Comparison of ENCODE assay signal across 29 cellular contexts in genomic region chr3:9617736-9618135, GRCh38.
"Had no signal": no experiment of that assay in that cellular context is flagged by ENCODE, and none has a peak within 500 bp of the region (broad histone marks: within the 10 kb centered on the region; RNA-seq: fewer than 3 reads in every experiment).

No MANE protein-coding gene starts in this region.

- H3K4me1 ChIP-seq: adrenal gland, ascending aorta, body of pancreas, breast epithelium had no signal

- DNase-seq: activated effector memory CD4-positive, alpha-beta T cell treated with Interleukin-2 at 50 U/mL for 16 hours; activated gamma-delta T cell; activated gamma-delta T cell treated with Interleukin-2 at 50 U/mL for 16 hours; activated naive CD4-positive, alpha-beta T cell; activated naive CD4-positive, alpha-beta T cell treated with anti-CD3 and anti-CD28 coated beads for 36 hours; activated naive CD4-positive, alpha-beta T cell treated with anti-CD3 and anti-CD28 coated beads, Interleukin-2, amount 10 ng/mL, durations not matched to agents 7 days and 5 days; activated naive CD4-positive, alpha-beta T cell treated with anti-CD3 and anti-CD28 coated beads, Interleukin-2, amount 50 U/mL, for 16 hours; activated naive CD4-positive, alpha-beta T cell treated with Interleukin-2 at 50 U/mL for 16 hours; activated naive CD8-positive, alpha-beta T cell treated with anti-CD3 and anti-CD28 coated beads for 36 hours; activated naive CD8-positive, alpha-beta T cell treated with anti-CD3 and anti-CD28 coated beads, Interleukin-2, amount 10 ng/mL, durations not matched to agents 7 days and 5 days; activated naive CD8-positive, alpha-beta T cell treated with anti-CD3 and anti-CD28 coated beads, Interleukin-2, amount 50 U/mL, for 24 hours; activated T-cell treated with anti-CD3 and anti-CD28 coated beads, Interleukin-2, amount 50 U/mL, for 4 hours; activated T-cell treated with anti-CD3 and anti-CD28 coated beads, Interleukin-2, amount 50 U/mL, for 48 hours; activated T-cell treated with anti-CD3 and anti-CD28 coated beads, Interleukin-2, amount 50 U/mL, for 72 hours; adrenal gland; amniotic stem cell; amygdala; anterior cingulate cortex; aorta; body of pancreas; brain microvascular endothelial cell; caudate nucleus; central memory CD4-positive, alpha-beta T cell; cerebellar nuclear complex had no signal

- H3K9me3 ChIP-seq: adrenal gland, ascending aorta had no signal

- H3K4me3 ChIP-seq: adrenal gland, ascending aorta, body of pancreas, breast epithelium, cardiac muscle cell had no signal

- ATAC-seq: activated naive CD4-positive, alpha-beta T cell treated with anti-CD3 and anti-CD28 coated beads, Interleukin-2, amount 50 U/mL, for 72 hours; activated naive CD8-positive, alpha-beta T cell treated with anti-CD3 and anti-CD28 coated beads, Interleukin-2, amount 50 U/mL, for 24 hours; activated T-cell treated with anti-CD3 and anti-CD28 coated beads, Interleukin-2, amount 50 U/mL, for 4 hours; activated T-cell treated with anti-CD3 and anti-CD28 coated beads, Interleukin-2, amount 50 U/mL, for 72 hours; activated T-helper 17 cell treated with anti-CD3 and anti-CD28 coated beads, Interleukin-2, amount 50 U/mL, for 72 hours; body of pancreas had no signal

- H3K27me3 ChIP-seq: ascending aorta, brain microvascular endothelial cell, cardiac muscle cell had no signal

- H3K36me3 ChIP-seq: adrenal gland, ascending aorta, brain microvascular endothelial cell, breast epithelium, cardiac muscle cell had no signal

- H3K27ac ChIP-seq: adrenal gland, ascending aorta, body of pancreas, brain microvascular endothelial cell, breast epithelium, cardiac muscle cell had no signal
